ENCODE assay signal across 8 cellular contexts in the genomic region with DNA sequence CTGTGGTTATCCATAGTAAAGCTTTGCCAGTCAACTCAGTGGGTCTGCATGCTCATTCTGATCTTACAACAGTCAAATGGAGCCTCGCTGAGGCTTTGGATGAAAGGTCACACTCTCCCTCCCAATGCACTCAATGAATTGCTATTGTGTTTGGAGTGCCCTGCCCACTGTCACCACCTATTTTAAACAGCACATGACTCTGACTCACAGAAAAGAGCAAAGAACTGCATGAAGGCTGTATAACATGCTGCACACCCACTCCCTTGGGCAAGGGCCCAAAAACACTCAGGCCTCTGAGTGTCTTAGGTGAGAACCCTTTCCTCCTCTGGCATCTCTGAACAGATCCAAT.
DNase-seq lines count a peak whose midpoint lies in the region; ATAC-seq and TF ChIP-seq lines count a peak whose summit lies in the region.

No MANE protein-coding gene starts in this region.

- no peaks in the 10 kb centered on the region for H4K20me1 ChIP-seq in PC-3 (ENCODE audit: low read length)

- no peak overlapping the region for H3K27ac Mint-ChIP-seq in activated naive CD8-positive, alpha-beta T cell treated with anti-CD3 and anti-CD28 coated beads, Interleukin-2, amount 50 U/mL, for 24 hours
- no peak overlapping the region for H3K27ac Mint-ChIP-seq in activated naive CD8-positive, alpha-beta T cell treated with anti-CD3 and anti-CD28 coated beads for 36 hours
- peak overlapping the region; percentile 29 for H3K27ac Mint-ChIP-seq in type B pancreatic cell

- H2AFZ ChIP-seq in PC-3 (ENCODE audit: low read length) = no peak overlapping the region

- no TSS peak for BruUV-seq in PC-3 (replicated peaks; lab: Mats Ljungman, UMichigan)

- H3K4me1 ChIP-seq in PC-3 (ENCODE audit: insufficient read depth, low read length) = peaks cover 36% of the 10 kb centered on the region
- peaks cover 7 to 16% of the 10 kb centered on the region in 2 donors for H3K4me1 ChIP-seq in gastrocnemius medialis

- peaks cover 7% of the 10 kb centered on the region for H3K27me3 Mint-ChIP-seq in activated naive CD8-positive, alpha-beta T cell treated with anti-CD3 and anti-CD28 coated beads, Interleukin-2, amount 50 U/mL, for 24 hours
- H3K27me3 Mint-ChIP-seq in activated naive CD8-positive, alpha-beta T cell treated with anti-CD3 and anti-CD28 coated beads for 36 hours = peaks cover 3% of the 10 kb centered on the region
- H3K27me3 Mint-ChIP-seq in type B pancreatic cell = no peaks in the 10 kb centered on the region

- no peak overlapping the region for H3K4me3 Mint-ChIP-seq in activated naive CD8-positive, alpha-beta T cell treated with anti-CD3 and anti-CD28 coated beads, Interleukin-2, amount 50 U/mL, for 24 hours
- H3K4me3 Mint-ChIP-seq in activated naive CD8-positive, alpha-beta T cell treated with anti-CD3 and anti-CD28 coated beads for 36 hours = no peak overlapping the region
- no peak overlapping the region for H3K4me3 Mint-ChIP-seq in type B pancreatic cell

- intact Hi-C loops in PC-3 (cut with micrococcal nuclease) = no loop called here
- intact Hi-C loops in left cardiac atrium (cut with DNase I) = no loop called here
- intact Hi-C loops in gastrocnemius medialis (cut with DNase I; ENCODE audit: low total_unique reads) = no loop called here

- in situ Hi-C loops in gastrocnemius medialis (cut with MboI; ENCODE audit: low sequenced_read_pairs in 4 of 4) = no loop called here

- H3K36me3 Mint-ChIP-seq in activated naive CD8-positive, alpha-beta T cell treated with anti-CD3 and anti-CD28 coated beads, Interleukin-2, amount 50 U/mL, for 24 hours (ENCODE audit: low read depth) = no peaks in the 10 kb centered on the region
- H3K36me3 Mint-ChIP-seq in activated naive CD8-positive, alpha-beta T cell treated with anti-CD3 and anti-CD28 coated beads for 36 hours = no peaks in the 10 kb centered on the region
- no peaks in the 10 kb centered on the region for H3K36me3 Mint-ChIP-seq in type B pancreatic cell

- H3K79me2 ChIP-seq in PC-3 (ENCODE audit: low read length) = no peaks in the 10 kb centered on the region

- H3K4me2 ChIP-seq in PC-3 (ENCODE audit: low read length) = peak overlapping the region; percentile 9; the same call in 1 of the 2 replicates

- no peaks in the 10 kb centered on the region for H3K9me2 ChIP-seq in PC-3 (replicated peaks; ENCODE audit: low read length)

- peaks cover 9% of the 10 kb centered on the region for H3K4me1 Mint-ChIP-seq in activated naive CD8-positive, alpha-beta T cell treated with anti-CD3 and anti-CD28 coated beads, Interleukin-2, amount 50 U/mL, for 24 hours
- peaks cover 3% of the 10 kb centered on the region for H3K4me1 Mint-ChIP-seq in activated naive CD8-positive, alpha-beta T cell treated with anti-CD3 and anti-CD28 coated beads for 36 hours
- H3K4me1 Mint-ChIP-seq in type B pancreatic cell (ENCODE audit: unreplicated experiment) = peaks cover 16% of the 10 kb centered on the region

- H3K4me3 ChIP-seq in PC-3 (ENCODE audit: low read length) (no peak overlapping the region), gastrocnemius medialis (no peak overlapping the region)

- H3K27ac ChIP-seq in PC-3 (ENCODE audit: low read length) (peak overlapping the region; percentile 58), gastrocnemius medialis (no peak overlapping the region)

- ATAC-seq in activated naive CD8-positive, alpha-beta T cell treated with anti-CD3 and anti-CD28 coated beads, Interleukin-2, amount 50 U/mL, for 24 hours = peak; percentile 76
- ATAC-seq in PC-3 (peak; percentile 84), left cardiac atrium (peak; percentile 38 to 81), GM21737 (IDR thresholded peaks at IDR 0.05; ENCODE audit: unreplicated experiment) (no peak), GM19452 (IDR thresholded peaks at IDR 0.05; ENCODE audit: unreplicated experiment) (no peak), gastrocnemius medialis (no peak)

- no peaks in the 10 kb centered on the region for H3K36me3 ChIP-seq in PC-3 (ENCODE audit: low read depth, low read length)
- no peaks in the 10 kb centered on the region for H3K36me3 ChIP-seq in gastrocnemius medialis

- POLR2A ChIA-PET in PC-3 (lab: Charles Lee; ENCODE audit: unreplicated experiment) = interaction anchor here (0.5 to 0.6 kb wide), 2 partner anchors 21 to 114 kb away, joined by 3 to 4 read pairs; no protein-coding TSS in a partner anchor

- H3K9me3 Mint-ChIP-seq in activated naive CD8-positive, alpha-beta T cell treated with anti-CD3 and anti-CD28 coated beads, Interleukin-2, amount 50 U/mL, for 24 hours = no peaks in the 10 kb centered on the region
- H3K9me3 Mint-ChIP-seq in activated naive CD8-positive, alpha-beta T cell treated with anti-CD3 and anti-CD28 coated beads for 36 hours = no peaks in the 10 kb centered on the region
- no peaks in the 10 kb centered on the region for H3K9me3 Mint-ChIP-seq in type B pancreatic cell

- no peaks in the 10 kb centered on the region for H3K9me3 ChIP-seq in PC-3 (ENCODE audit: low read length)
- H3K9me3 ChIP-seq in gastrocnemius medialis = no peaks in the 10 kb centered on the region

- peak; percentile 6 for DNase-seq in activated naive CD8-positive, alpha-beta T cell treated with anti-CD3 and anti-CD28 coated beads, Interleukin-2, amount 50 U/mL, for 24 hours
- no peak for DNase-seq in activated naive CD8-positive, alpha-beta T cell treated with anti-CD3 and anti-CD28 coated beads for 36 hours
- DNase-seq in PC-3 = peak; percentile 86
- DNase-seq in left cardiac atrium = peak; percentile 67
- no peak for DNase-seq in type B pancreatic cell (ENCODE audit: extremely low spot score, unreplicated experiment)
- no peak for DNase-seq in gastrocnemius medialis

- TF ChIP-seq CTCF in PC-3 (conservative IDR thresholded peaks at IDR 0.05; ENCODE audit: low read depth, low read length) = no peak
- no peak for TF ChIP-seq CTCF in type B pancreatic cell (conservative IDR thresholded peaks at IDR 0.05)
- no peak for TF ChIP-seq CTCF in gastrocnemius medialis (IDR thresholded peaks at IDR 0.05 in 4 of 5, conservative IDR thresholded peaks at IDR 0.05 in 1 of 5)

- H3K27me3 ChIP-seq in PC-3 (ENCODE audit: low read length) (no peaks in the 10 kb centered on the region), gastrocnemius medialis (no peaks in the 10 kb centered on the region)

- no peak for TF ChIP-seq POLR2A in gastrocnemius medialis (IDR thresholded peaks at IDR 0.05)

- no peak overlapping the region; the same call in 1 of the 2 replicates for H3K9ac ChIP-seq in PC-3 (ENCODE audit: low read length)

- peaks cover under 1% of the 10 kb centered on the region for H3F3A ChIP-seq in PC-3 (ENCODE audit: low read length, unreplicated experiment)

- CTCF ChIA-PET in PC-3 (lab: Charles Lee) = interaction anchor here (0.6 kb wide), 1 partner anchor 38 kb away, joined by 5 read pairs; no protein-coding TSS in a partner anchor

Comparison
In these comparisons a context has a peak if more than half of its experiments do, and no peak if none do; other contexts are left out.
1. DNase-seq: peak in activated naive CD8-positive, alpha-beta T cell treated with anti-CD3 and anti-CD28 coated beads, Interleukin-2, amount 50 U/mL, for 24 hours (single experiment), PC-3 (single experiment) and left cardiac atrium (single experiment); none in activated naive CD8-positive, alpha-beta T cell treated with anti-CD3 and anti-CD28 coated beads for 36 hours (single experiment), type B pancreatic cell (single experiment) and gastrocnemius medialis (0 of 2).
2. ATAC-seq: peak in activated naive CD8-positive, alpha-beta T cell treated with anti-CD3 and anti-CD28 coated beads, Interleukin-2, amount 50 U/mL, for 24 hours (single experiment), PC-3 (single experiment) and left cardiac atrium (2 of 2); none in GM21737 (single experiment), GM19452 (single experiment) and gastrocnemius medialis (0 of 2).